8 cellular contexts compared by ENCODE assay signal in the genomic region with DNA sequence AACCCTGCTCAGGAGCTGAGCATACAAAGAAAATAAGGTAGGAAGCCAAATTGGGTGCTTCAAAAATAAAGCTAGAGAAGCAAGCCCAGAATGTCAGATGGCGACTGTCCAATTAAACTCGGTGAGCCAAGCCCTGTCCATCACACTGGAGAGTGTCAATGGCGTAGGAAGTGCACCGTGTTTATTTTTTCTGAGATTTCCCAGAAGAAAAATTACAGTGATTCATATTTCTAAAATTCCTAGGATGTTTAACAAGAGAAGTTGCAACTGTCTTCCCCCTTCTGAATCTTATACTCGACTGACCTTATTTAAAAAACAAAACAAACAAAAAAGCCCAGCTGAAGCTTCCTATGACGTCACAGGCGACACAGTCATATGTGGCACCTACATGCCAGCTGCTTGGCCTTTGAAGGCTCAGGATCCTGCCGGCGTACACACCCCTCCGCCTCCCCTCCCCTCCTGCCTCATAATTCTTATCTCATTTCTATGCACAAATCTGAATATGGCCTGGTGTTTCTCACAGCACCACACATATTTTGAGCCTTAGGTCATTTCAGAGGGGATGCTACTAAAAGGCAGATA.
DNase-seq lines count a peak whose midpoint lies in the region; ATAC-seq and TF ChIP-seq lines count a peak whose summit lies in the region.

No MANE protein-coding gene starts in this region.

- no peaks in the 10 kb centered on the region for H3K27me3 Mint-ChIP-seq in T-helper 2 cell treated with Interferon-gamma antibody and Interleukin-4, amounts not matched to agents 5 μg/mL and 100 μg/mL, for 36 hours (ENCODE audit: low read depth)
- no peaks in the 10 kb centered on the region for H3K27me3 Mint-ChIP-seq in dendritic cell treated with granulocyte-macrophage colony-stimulating factor and Interleukin-4, amounts not matched to agents 40 ng/mL and 50 ng/mL, for 4 days

- peak; percentile 56 for DNase-seq in GM12865 (ENCODE audit: low read depth)
- DNase-seq in T-helper 2 cell treated with Interferon-gamma antibody and Interleukin-4, amounts not matched to agents 5 μg/mL and 100 μg/mL, for 36 hours (ENCODE audit: low spot score) = peak; percentile 43
- DNase-seq in occipital lobe (lab: John Stamatoyannopoulos, UW) = peak; percentile 47
- DNase-seq in mesenteric fat pad (ENCODE audit: low spot score) = no peak
- DNase-seq in left lobe of liver (ENCODE audit: low spot score) = no peak
- no peak for DNase-seq in NAMALWA (ENCODE audit: low spot score)

- H3K4me1 Mint-ChIP-seq in T-helper 2 cell treated with Interferon-gamma antibody and Interleukin-4, amounts not matched to agents 5 μg/mL and 100 μg/mL, for 36 hours (ENCODE audit: low read depth) = peaks cover 85% of the 10 kb centered on the region
- peaks cover 79% of the 10 kb centered on the region for H3K4me1 Mint-ChIP-seq in dendritic cell treated with granulocyte-macrophage colony-stimulating factor and Interleukin-4, amounts not matched to agents 40 ng/mL and 50 ng/mL, for 4 days (ENCODE audit: low read depth)

- ATAC-seq in left lobe of liver (no peak), HG03342 (IDR thresholded peaks at IDR 0.05; ENCODE audit: unreplicated experiment) (no peak)

- peaks cover 67% of the 10 kb centered on the region for H3K36me3 Mint-ChIP-seq in T-helper 2 cell treated with Interferon-gamma antibody and Interleukin-4, amounts not matched to agents 5 μg/mL and 100 μg/mL, for 36 hours (ENCODE audit: low read depth)
- H3K36me3 Mint-ChIP-seq in dendritic cell treated with granulocyte-macrophage colony-stimulating factor and Interleukin-4, amounts not matched to agents 40 ng/mL and 50 ng/mL, for 4 days (ENCODE audit: low read depth) = peaks cover 73% of the 10 kb centered on the region

- intact Hi-C loops in dendritic cell treated with granulocyte-macrophage colony-stimulating factor and Interleukin-4, amounts not matched to agents 40 ng/mL and 50 ng/mL, for 4 days (cut with micrococcal nuclease) = no loop called here

- TF ChIP-seq CTCF in GM12865 (IDR thresholded peaks at IDR 0.05; ENCODE audit: insufficient read depth, low read depth, low read length, missing control alignments) = no peak

- peak overlapping the region; percentile 40 for H3K4me3 Mint-ChIP-seq in T-helper 2 cell treated with Interferon-gamma antibody and Interleukin-4, amounts not matched to agents 5 μg/mL and 100 μg/mL, for 36 hours
- no peak overlapping the region for H3K4me3 Mint-ChIP-seq in dendritic cell treated with granulocyte-macrophage colony-stimulating factor and Interleukin-4, amounts not matched to agents 40 ng/mL and 50 ng/mL, for 4 days

- peak overlapping the region; percentile 88 for H3K27ac Mint-ChIP-seq in T-helper 2 cell treated with Interferon-gamma antibody and Interleukin-4, amounts not matched to agents 5 μg/mL and 100 μg/mL, for 36 hours
- H3K27ac Mint-ChIP-seq in dendritic cell treated with granulocyte-macrophage colony-stimulating factor and Interleukin-4, amounts not matched to agents 40 ng/mL and 50 ng/mL, for 4 days = peak overlapping the region; percentile 58

- no peak overlapping the region for H3K4me3 ChIP-seq in GM12865 (ENCODE audit: low read depth, low read length)

- no peaks in the 10 kb centered on the region for H3K9me3 Mint-ChIP-seq in T-helper 2 cell treated with Interferon-gamma antibody and Interleukin-4, amounts not matched to agents 5 μg/mL and 100 μg/mL, for 36 hours
- H3K9me3 Mint-ChIP-seq in dendritic cell treated with granulocyte-macrophage colony-stimulating factor and Interleukin-4, amounts not matched to agents 40 ng/mL and 50 ng/mL, for 4 days = no peaks in the 10 kb centered on the region

Comparison
In these comparisons a context has a peak if more than half of its experiments do, and no peak if none do; other contexts are left out.
1. DNase-seq: peak in GM12865 (single experiment), T-helper 2 cell treated with Interferon-gamma antibody and Interleukin-4, amounts not matched to agents 5 μg/mL and 100 μg/mL, for 36 hours (single experiment) and occipital lobe (single experiment); none in mesenteric fat pad (single experiment), left lobe of liver (single experiment) and NAMALWA (single experiment).